ENCODE assay signal across 21 cellular contexts in the genomic region with DNA sequence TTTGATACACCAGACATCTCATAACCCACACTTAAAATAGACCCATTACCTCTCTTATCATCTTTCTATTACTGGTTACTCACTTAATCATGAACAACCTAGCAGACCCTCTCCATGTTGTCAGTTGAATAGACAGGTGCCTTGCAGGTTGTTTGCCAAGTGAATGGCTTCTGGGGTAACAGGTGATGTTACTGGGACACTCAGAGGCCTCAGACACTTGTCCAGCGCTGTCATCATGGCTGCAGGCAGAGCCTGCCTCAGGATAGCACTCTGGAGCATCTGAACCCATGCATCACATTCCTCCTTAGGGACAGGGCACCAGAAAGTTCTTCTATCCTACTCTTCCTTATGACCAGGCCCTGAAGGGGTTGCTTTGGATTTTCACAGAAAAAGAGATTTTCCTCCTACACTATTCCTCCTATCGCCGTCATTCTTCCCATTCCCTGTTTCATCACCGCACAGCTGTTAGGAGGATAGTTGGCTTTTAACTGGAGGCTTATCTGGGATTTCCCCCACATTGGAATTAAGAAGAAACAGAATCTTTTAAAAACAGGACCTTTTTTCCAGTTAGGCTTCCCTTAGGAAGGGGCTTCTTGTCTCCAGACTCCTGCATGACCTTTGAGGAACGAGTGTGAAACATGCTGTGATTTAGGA.
"Had no signal": no experiment of that assay in that cellular context is flagged by ENCODE, and none has a peak within 500 bp of the region (broad histone marks: within the 10 kb centered on the region; RNA-seq: fewer than 3 reads in every experiment).

No MANE protein-coding gene starts in this region.

- H3K4me3 Mint-ChIP-seq: endodermal cell; memory B cell; naive thymus-derived CD4-positive, alpha-beta T cell; nephron progenitor cell; type B pancreatic cell had no signal

- DNase-seq: colonic mucosa; dermis blood vessel endothelial cell; endodermal cell; erythroblast; heart right ventricle; hypothalamus; lower lobe of right lung; midbrain; naive thymus-derived CD4-positive, alpha-beta T cell; nephron progenitor cell; psoas muscle; retina; right lobe of liver; stimulated activated CD4-positive, alpha-beta T cell treated with anti-CD3 and anti-CD28 coated beads, Interleukin-2, amount 100 ng/mL, for 24 hours; stimulated activated naive CD4-positive, alpha-beta T cell; stomach; substantia nigra had no signal

- H3K4me3 ChIP-seq: colonic mucosa, heart right ventricle, lower lobe of right lung, psoas muscle, right lobe of liver, stomach had no signal

- H3K4me1 ChIP-seq: colonic mucosa, heart right ventricle, lower lobe of right lung, psoas muscle, right lobe of liver had no signal

- H3K4me1 Mint-ChIP-seq: memory B cell; naive thymus-derived CD4-positive, alpha-beta T cell had no signal

- H3K9me3 Mint-ChIP-seq: endodermal cell, memory B cell, nephron progenitor cell, type B pancreatic cell had no signal

- H3K27me3 ChIP-seq: colonic mucosa, heart right ventricle, neutrophil, right lobe of liver, stomach had no signal

- H3K36me3 ChIP-seq: colonic mucosa, heart right ventricle, lower lobe of right lung, neutrophil, right lobe of liver, stomach had no signal

- H3K27ac ChIP-seq: colonic mucosa, heart right ventricle, lower lobe of right lung, neutrophil, psoas muscle, right lobe of liver, stomach had no signal

- H3K9me3 ChIP-seq: colonic mucosa, heart right ventricle, lower lobe of right lung, neutrophil, psoas muscle, right lobe of liver, stomach had no signal

- H3K27ac Mint-ChIP-seq: endodermal cell; memory B cell; naive thymus-derived CD4-positive, alpha-beta T cell; nephron progenitor cell; type B pancreatic cell had no signal

- ATAC-seq: left lobe of liver; lower lobe of right lung; naive thymus-derived CD4-positive, alpha-beta T cell; psoas muscle; right lobe of liver had no signal

- H3K27me3 Mint-ChIP-seq: memory B cell; naive thymus-derived CD4-positive, alpha-beta T cell had no signal

- H3K36me3 Mint-ChIP-seq: type B pancreatic cell had no signal
